8 cellular contexts compared by ENCODE assay signal in the genomic region with DNA sequence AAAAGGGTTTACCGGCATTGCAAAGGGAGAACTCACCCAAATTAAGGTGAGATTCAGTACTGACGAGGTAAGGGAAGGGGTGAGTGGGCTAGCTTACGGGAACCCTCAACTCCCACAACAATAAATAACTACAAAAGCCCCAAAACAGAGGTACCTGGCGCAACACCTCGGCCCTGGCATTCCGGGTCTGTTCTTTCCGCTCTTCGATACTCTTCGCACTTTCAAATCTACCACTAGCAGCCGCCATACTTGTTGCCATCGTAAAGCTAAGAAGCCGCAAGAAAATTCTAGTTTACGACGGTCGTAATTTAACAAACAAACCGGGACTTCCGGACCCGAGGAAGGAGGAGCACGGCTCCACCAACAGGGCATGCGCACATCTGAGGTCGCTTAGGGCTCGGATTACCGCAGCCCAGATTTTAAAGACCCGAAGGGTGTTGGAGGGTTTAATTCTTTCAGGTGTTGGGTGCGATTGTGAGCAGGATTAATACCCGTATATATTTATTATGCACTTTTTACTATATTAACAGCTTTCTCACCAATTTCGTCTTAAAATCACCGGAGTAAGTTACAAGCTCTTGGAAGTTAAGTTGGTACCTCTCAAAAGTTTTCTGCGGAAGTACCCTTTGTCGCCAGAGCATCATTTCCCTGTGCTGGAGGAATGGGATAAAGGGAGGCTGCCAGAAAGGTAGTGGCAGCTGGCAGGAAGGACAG. TPM values are rescaled to one million over a fixed set of nuclear protein-coding genes. Genes with fewer than 3 reads are reported as not detected.
DNase-seq lines count a peak whose midpoint lies in the region; ATAC-seq and TF ChIP-seq lines count a peak whose summit lies in the region.

A gene (minus strand): TSS at position 268 of the 714 bp plus-strand sequence. CDS start 9 bp downstream, at position 259.

- no peaks in the 10 kb centered on the region for H3K9me3 Mint-ChIP-seq in activated naive CD4-positive, alpha-beta T cell treated with anti-CD3 and anti-CD28 coated beads, Interleukin-2, amount 50 U/mL, for 72 hours
- no peaks in the 10 kb centered on the region for H3K9me3 Mint-ChIP-seq in glutamatergic neuron (ENCODE audit: unreplicated experiment)

- H4K20me1 ChIP-seq in osteoblast (ENCODE audit: insufficient read depth, low read length): no peaks in the 10 kb centered on the region

- TF ChIP-seq CTCF in glutamatergic neuron (IDR thresholded peaks at IDR 0.05; ENCODE audit: partially characterized antibody, unreplicated experiment) (no peak), osteoblast (IDR thresholded peaks at IDR 0.05; ENCODE audit: extremely low read depth, low read depth, low read length) (no peak), thoracic aorta (IDR thresholded peaks at IDR 0.05) (no peak)

- H3K27me3 Mint-ChIP-seq in glutamatergic neuron (ENCODE audit: unreplicated experiment): no peaks in the 10 kb centered on the region

- H3K4me3 Mint-ChIP-seq in glutamatergic neuron (ENCODE audit: unreplicated experiment): peak within 1 kb of the TSS; percentile 89

- H3K4me1 ChIP-seq in osteoblast (ENCODE audit: insufficient read depth, low read length) (peaks cover 12% of the 10 kb centered on the region), thoracic aorta (ENCODE audit: control insufficient read depth in 1 of 2, low read depth in 2 of 2) (peaks cover 3 to 11% of the 10 kb centered on the region in 2 donors)

- H3K36me3 ChIP-seq in osteoblast (ENCODE audit: insufficient read depth, low read length) (peaks cover 16% of the 10 kb centered on the region), thoracic aorta (peaks cover 13% of the 10 kb centered on the region)

- peaks cover 18% of the 10 kb centered on the region for H3K79me2 ChIP-seq in osteoblast (ENCODE audit: insufficient read depth, low read length)

- H3K27me3 ChIP-seq in osteoblast (ENCODE audit: insufficient read depth, low read length): no peaks in the 10 kb centered on the region
- H3K27me3 ChIP-seq in thoracic aorta (replicated peaks; ENCODE audit: insufficient read depth): no peaks in the 10 kb centered on the region

- peak; percentile 97 for DNase-seq in NCI-H1092 treated with DMSO at 0.1 percent for 48 hours (lab: John Stamatoyannopoulos, UW)
- DNase-seq in SKM-1 (lab: John Stamatoyannopoulos, UW; ENCODE audit: unreplicated experiment): peak; percentile 84
- DNase-seq in activated naive CD4-positive, alpha-beta T cell treated with anti-CD3 and anti-CD28 coated beads, Interleukin-2, amount 50 U/mL, for 72 hours (ENCODE audit: low spot score in 2 of 2): peak; percentile 80 to 85
- DNase-seq in glutamatergic neuron: peak; percentile 87
- peak; percentile 80 for DNase-seq in osteoblast (ENCODE audit: insufficient read length, low spot score, missing footprints)
- peak; percentile 45 for DNase-seq in thoracic aorta (ENCODE audit: low spot score)

- peak within 1 kb of the TSS; percentile 97 for H3K4me2 ChIP-seq in osteoblast (ENCODE audit: insufficient read depth, low read length)

- ATAC-seq in HG02610 (IDR thresholded peaks at IDR 0.05; ENCODE audit: unreplicated experiment): peak; percentile 96
- ATAC-seq in activated naive CD4-positive, alpha-beta T cell treated with anti-CD3 and anti-CD28 coated beads, Interleukin-2, amount 50 U/mL, for 72 hours: peak; percentile 94 to 97
- peak; percentile 100 for ATAC-seq in thoracic aorta (ENCODE audit: insufficient number of reproducible peaks, low FRiP score, low read depth)

- H3K36me3 Mint-ChIP-seq in activated naive CD4-positive, alpha-beta T cell treated with anti-CD3 and anti-CD28 coated beads, Interleukin-2, amount 50 U/mL, for 72 hours: peaks cover 12 to 15% of the 10 kb centered on the region in 2 donors
- H3K36me3 Mint-ChIP-seq in glutamatergic neuron (ENCODE audit: unreplicated experiment): no peaks in the 10 kb centered on the region

- H2AFZ ChIP-seq in osteoblast (ENCODE audit: low read length): peak within 1 kb of the TSS; percentile 95

- H3K9me3 ChIP-seq in osteoblast (ENCODE audit: low read depth, low read length): no peaks in the 10 kb centered on the region
- no peaks in the 10 kb centered on the region for H3K9me3 ChIP-seq in thoracic aorta

- peak within 1 kb of the TSS; percentile 100 for H3K4me3 ChIP-seq in GM08714 (ENCODE audit: low read length)
- H3K4me3 ChIP-seq in osteoblast (ENCODE audit: insufficient read depth, low read length): peak within 1 kb of the TSS; percentile 79
- H3K4me3 ChIP-seq in thoracic aorta: peak within 1 kb of the TSS; percentile 79

- peak within 1 kb of the TSS; percentile 49 for H3K27ac ChIP-seq in osteoblast (ENCODE audit: low read depth, low read length)
- H3K27ac ChIP-seq in thoracic aorta: peak within 1 kb of the TSS; percentile 75

- no peaks in the 10 kb centered on the region for H3K4me1 Mint-ChIP-seq in glutamatergic neuron (ENCODE audit: low read depth, unreplicated experiment)

- H3K27ac Mint-ChIP-seq in activated naive CD4-positive, alpha-beta T cell treated with anti-CD3 and anti-CD28 coated beads, Interleukin-2, amount 50 U/mL, for 72 hours: peak within 1 kb of the TSS; percentile 92 to 93
- H3K27ac Mint-ChIP-seq in glutamatergic neuron (ENCODE audit: unreplicated experiment): peak within 1 kb of the TSS; percentile 28

RNA-seq across cellular contexts. Expression of the gene that starts here (rescaled TPM):
- 10 to 100 TPM; 14.7 to 16.3 TPM for total RNA-seq in activated naive CD4-positive, alpha-beta T cell treated with anti-CD3 and anti-CD28 coated beads, Interleukin-2, amount 50 U/mL, for 72 hours
- total RNA-seq in glutamatergic neuron (ENCODE audit: unreplicated experiment) (15.0 TPM), osteoblast (10.9 and 13.3 TPM in 2 replicates), thoracic aorta (10 to 100 TPM; 21.0 to 23.3 TPM)

Comparison
In these comparisons a context has a peak if more than half of its experiments do, and no peak if none do; other contexts are left out.
1. Peak in every context shown above with its lines: DNase-seq, ATAC-seq, H3K4me3 ChIP-seq and H3K27ac ChIP-seq.
2. DNase-seq: peak in every context shown above with its lines; median percentile 97 in NCI-H1092 treated with DMSO at 0.1 percent for 48 hours; 87 in glutamatergic neuron; 84 in SKM-1; 82 in activated naive CD4-positive, alpha-beta T cell treated with anti-CD3 and anti-CD28 coated beads, Interleukin-2, amount 50 U/mL, for 72 hours; 80 in osteoblast; 45 in thoracic aorta.